1 cellular context compared by ENCODE assay signal in genomic region chr22:40273319-40273718, GRCh38.
TF ChIP-seq lines count a peak whose summit lies in the region.

No MANE protein-coding gene starts in this region.

TF ChIP-seq in endothelial cell of umbilical vein, 7 proteins besides CTCF, POLR2A, EP300 and RAD21:
- TF ChIP-seq MYC (IDR thresholded peaks at IDR 0.05; ENCODE audit: low read depth, low read length) (no peak), FOS (IDR thresholded peaks at IDR 0.05; ENCODE audit: borderline replicate concordance, insufficient read depth, low read length) (no peak), GATA2 (IDR thresholded peaks at IDR 0.05; ENCODE audit: insufficient read depth, insufficient read length, low read depth, low read length) (no peak), POLR2AphosphoS5 (IDR thresholded peaks at IDR 0.05; ENCODE audit: insufficient read depth, low read depth, low read length) (no peak), EZH2 (IDR thresholded peaks at IDR 0.05; ENCODE audit: borderline replicate concordance, low read depth, low read length, severe bottlenecking) (no peak), JUN (IDR thresholded peaks at IDR 0.05; ENCODE audit: borderline replicate concordance, insufficient read depth, insufficient read length, low read depth) (no peak)
- TF ChIP-seq, protein P1, sequence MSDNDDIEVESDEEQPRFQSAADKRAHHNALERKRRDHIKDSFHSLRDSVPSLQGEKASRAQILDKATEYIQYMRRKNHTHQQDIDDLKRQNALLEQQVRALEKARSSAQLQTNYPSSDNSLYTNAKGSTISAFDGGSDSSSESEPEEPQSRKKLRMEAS (IDR thresholded peaks at IDR 0.05; ENCODE audit: insufficient read depth, insufficient read length): no peak
